9 cellular contexts compared by ENCODE assay signal in genomic region chr6:121319112-121319553, GRCh38. TPM values are rescaled to one million over a fixed set of nuclear protein-coding genes. Genes with fewer than 3 reads are reported as not detected.
DNase-seq lines count a peak whose midpoint lies in the region; ATAC-seq and TF ChIP-seq lines count a peak whose summit lies in the region.
"Had no signal": no experiment of that assay in that cellular context is flagged by ENCODE, and none has a peak within 500 bp of the region (broad histone marks: within the 10 kb centered on the region; RNA-seq: fewer than 3 reads in every experiment).

No MANE protein-coding gene starts in this region.

- TF ChIP-seq EP300 in gastroesophageal sphincter (IDR thresholded peaks at IDR 0.05) = no peak

- H3K27ac ChIP-seq in Panc1 (ENCODE audit: low read length) (no peak overlapping the region), gastroesophageal sphincter (no peak overlapping the region), psoas muscle (no peak overlapping the region)

- TF ChIP-seq CTCF in GM12872 (IDR thresholded peaks at IDR 0.05; ENCODE audit: insufficient read depth, low read depth, low read length) (peak; percentile 30; the same call in 1 of the 3 replicates), Panc1 (IDR thresholded peaks at IDR 0.05) (peak; percentile 56), gastroesophageal sphincter (IDR thresholded peaks at IDR 0.05) (peak; percentile 39 to 48 (median 44)), psoas muscle (IDR thresholded peaks at IDR 0.05) (peak; percentile 43)

- H3K4me1 ChIP-seq in Panc1 (ENCODE audit: control insufficient read depth, insufficient read depth, low read length) = no peaks in the 10 kb centered on the region
- no peaks in the 10 kb centered on the region for H3K4me1 ChIP-seq in gastroesophageal sphincter
- no peaks in the 10 kb centered on the region for H3K4me1 ChIP-seq in psoas muscle
- H3K4me1 ChIP-seq: HAP-1 had no signal

- no peaks in the 10 kb centered on the region for H3K27me3 ChIP-seq in Panc1 (ENCODE audit: control insufficient read depth, insufficient read depth, low read length)
- no peaks in the 10 kb centered on the region for H3K27me3 ChIP-seq in gastroesophageal sphincter
- H3K27me3 ChIP-seq in psoas muscle (ENCODE audit: insufficient read depth in 3 of 3, low read length in 2 of 3) = no peaks in the 10 kb centered on the region

- POLR2A ChIA-PET in Panc1 (lab: Charles Lee) = no interaction called here

- H3K4me3 ChIP-seq in Panc1 (ENCODE audit: low read depth in 2 of 2, low read length in 2 of 2) (no peak overlapping the region), gastroesophageal sphincter (peak overlapping the region in 1 of 2 donors; percentile 21), psoas muscle (no peak overlapping the region)
- H3K4me3 ChIP-seq: HAP-1 had no signal

- H3K36me3 ChIP-seq in Panc1 (ENCODE audit: control insufficient read depth, insufficient read depth, low read length) = peaks cover 14% of the 10 kb centered on the region
- peaks cover 0 to 10% of the 10 kb centered on the region in 2 donors for H3K36me3 ChIP-seq in gastroesophageal sphincter
- H3K36me3 ChIP-seq in psoas muscle (ENCODE audit: insufficient read depth in 1 of 2, low read depth in 1 of 2) = peaks cover 4 to 6% of the 10 kb centered on the region in 2 donors
- H3K36me3 ChIP-seq: HAP-1 had no signal

- CTCF ChIA-PET in Panc1 (lab: Charles Lee) = interaction anchor here (0.6 kb wide), 1 partner anchor 77 kb away, joined by 3 read pairs; no protein-coding TSS in a partner anchor

- H3K9me3 ChIP-seq in Panc1 (ENCODE audit: control insufficient read depth, insufficient read depth, low read depth, low read length) = no peaks in the 10 kb centered on the region
- H3K9me3 ChIP-seq in gastroesophageal sphincter = no peaks in the 10 kb centered on the region
- no peaks in the 10 kb centered on the region for H3K9me3 ChIP-seq in psoas muscle
- H3K9me3 ChIP-seq: HAP-1 had no signal

- no peak for TF ChIP-seq POLR2A in gastroesophageal sphincter (IDR thresholded peaks at IDR 0.05)

- WGBS in gastroesophageal sphincter (ENCODE audit: low coverage in 1 of 2), 2 donors = 16 to 38% methylated on average over 4 of the region's 4 CpGs
- 33 to 44% (median 37%) methylated on average over 4 of the region's 4 CpGs for WGBS in psoas muscle, 3 donors

- in situ Hi-C loops in Panc1 (cut with HindIII; ENCODE audit: low pct_unique_long_range_greater_than_20kb, low sequenced_read_pairs) = no loop called here

- ATAC-seq in Panc1 (no peak), gastroesophageal sphincter (no peak), psoas muscle (no peak)

- intact Hi-C loops in Panc1 (cut with micrococcal nuclease; ENCODE audit: unreplicated experiment) = no loop called here
- intact Hi-C loops in psoas muscle (cut with DNase I) = no loop called here

- DNase-seq in Panc1 (ENCODE audit: low read depth, low spot score) (no peak), psoas muscle (no peak), SKM-1 treated with dmso at 0.1 percent for 144 hours (lab: John Stamatoyannopoulos, UW; ENCODE audit: unreplicated experiment) (no peak), NCI-H2107 treated with DMSO at 0.1 percent for 48 hours (lab: John Stamatoyannopoulos, UW; ENCODE audit: unreplicated experiment) (no peak), NK-92 (lab: John Stamatoyannopoulos, UW; ENCODE audit: unreplicated experiment) (no peak), NCI-H1930 (lab: John Stamatoyannopoulos, UW) (no peak)

- no TSS peak for BruUV-seq in Panc1 (replicated peaks; lab: Mats Ljungman, UMichigan)

RNA-seq across cellular contexts. Expression of gene TBC1D32, which starts 15.1 kb away (rescaled TPM):
- total RNA-seq in Panc1 (2021; ENCODE audit: unreplicated experiment) (15.8 TPM), gastroesophageal sphincter (1 to 10 TPM; 1.7 to 9.7 (median 3.7) TPM), psoas muscle (1 to 10 TPM in 1 of 4 donors, under 1 TPM in 3; 0.34 to 1.8 (median 0.60) TPM)
- polyA plus RNA-seq in Panc1 (2012; ENCODE audit: insufficient read length) = 4.2 TPM
- under 1 TPM; 0.29 to 0.45 (median 0.33) TPM for polyA plus RNA-seq in psoas muscle
